Comparison of ENCODE assay signal across 17 cellular contexts in genomic region chr9:127104465-127105311, GRCh38. TPM values are rescaled to one million over a fixed set of nuclear protein-coding genes. Genes with fewer than 3 reads are reported as not detected.
DNase-seq lines count a peak whose midpoint lies in the region; ATAC-seq, FAIRE-seq and TF ChIP-seq lines count a peak whose summit lies in the region.
"Had no signal": no experiment of that assay in that cellular context is flagged by ENCODE, and none has a peak within 500 bp of the region (broad histone marks: within the 10 kb centered on the region; RNA-seq: fewer than 3 reads in every experiment).

No MANE protein-coding gene starts in this region.

- TF ChIP-seq POLR2A in K562 (conservative IDR thresholded peaks at IDR 0.05) (no peak), spleen (IDR thresholded peaks at IDR 0.05) (no peak), body of pancreas (IDR thresholded peaks at IDR 0.05) (no peak)

- H3K36me3 ChIP-seq in K562 (ENCODE audit: control insufficient read depth, insufficient read depth, low read length) (no peaks in the 10 kb centered on the region), left ventricle myocardium inferior (peaks cover 27% of the 10 kb centered on the region), spleen (peaks cover 0 to 64% (median 9%) of the 10 kb centered on the region in 6 donors), body of pancreas (replicated peaks in 1 of 2; ENCODE audit: insufficient read depth in 1 of 2, low read depth in 2 of 2) (no peaks in the 10 kb centered on the region)

- ATAC-seq in K562 (no peak), body of pancreas (no peak)
- ATAC-seq: activated CD8-positive, alpha-beta memory T cell treated with anti-CD3 and anti-CD28 coated beads, Interleukin-2, amount 10 ng/mL, durations not matched to agents 7 days and 5 days; gastroesophageal sphincter had no signal

- H3K79me2 ChIP-seq in K562 (ENCODE audit: control insufficient read depth, insufficient read depth, low read length): no peaks in the 10 kb centered on the region

- no peak overlapping the region for H3K9ac ChIP-seq in K562 (ENCODE audit: insufficient read depth in 1 of 2, low read depth in 2 of 2, low read length in 2 of 2)

- H2AFZ ChIP-seq in K562 (ENCODE audit: low read depth, low read length): no peak overlapping the region

- no peaks in the 10 kb centered on the region for H4K20me1 ChIP-seq in K562 (replicated peaks; ENCODE audit: control insufficient read depth, insufficient read depth, low read length)

- H3K4me1 ChIP-seq in K562 (replicated peaks in 1 of 2; ENCODE audit: control insufficient read depth in 2 of 2, insufficient read depth in 2 of 2, low read length in 2 of 2) (no peaks in the 10 kb centered on the region; a peak in 1 of 5 replicates), left ventricle myocardium inferior (peaks cover 96% of the 10 kb centered on the region), spleen (peaks cover 0 to 40% (median 15%) of the 10 kb centered on the region in 6 donors), body of pancreas (no peaks in the 10 kb centered on the region)

- H3K27me3 ChIP-seq in K562 (ENCODE audit: control insufficient read depth in 2 of 2, insufficient read depth in 2 of 2, low read length in 2 of 2) (peaks cover 16 to 33% of the 10 kb centered on the region in 2 experiments; a peak in 4 of 5 replicates), left ventricle myocardium inferior (ENCODE audit: low read depth) (no peaks in the 10 kb centered on the region), spleen (replicated peaks in 1 of 7) (no peaks in the 10 kb centered on the region), body of pancreas (no peaks in the 10 kb centered on the region)
- H3K27me3 ChIP-seq: gastroesophageal sphincter, tibial artery had no signal

- in situ Hi-C loops in K562 (cut with MboI): no loop called here

- intact Hi-C loops in K562 (cut with micrococcal nuclease) (no loop called here), left ventricle myocardium inferior (cut with micrococcal nuclease) (no loop called here), spleen (cut with DNase I; ENCODE audit: low total_unique reads) (no loop called here), body of pancreas (cut with DNase I) (no loop called here)

- no peak for TF ChIP-seq RAD21 in K562 (CRISPR knock-in tag; conservative IDR thresholded peaks at IDR 0.05 in 1 of 2, IDR thresholded peaks at IDR 0.05 in 1 of 2)

- no peak for FAIRE-seq in K562 (lab: Jason Lieb, UNC)
- FAIRE-seq: G401.6 had no signal

- TF ChIP-seq EP300 in K562 (IDR thresholded peaks at IDR 0.05; ENCODE audit: low read length): no peak

- H3K9me1 ChIP-seq in K562 (ENCODE audit: control insufficient read depth, insufficient read depth, low read length): no peaks in the 10 kb centered on the region

- H3K9me3 ChIP-seq in K562 (replicated peaks; ENCODE audit: control insufficient read depth, insufficient read depth, low read depth, low read length): no peaks in the 10 kb centered on the region
- no peaks in the 10 kb centered on the region for H3K9me3 ChIP-seq in left ventricle myocardium inferior (replicated peaks)
- no peaks in the 10 kb centered on the region for H3K9me3 ChIP-seq in spleen
- H3K9me3 ChIP-seq in body of pancreas: no peaks in the 10 kb centered on the region
- H3K9me3 ChIP-seq: gastroesophageal sphincter, tibial artery had no signal

- H3K27ac ChIP-seq in K562 (ENCODE audit: extremely low read depth, low read depth, low read length): no peak overlapping the region
- peak overlapping the region; percentile 87 for H3K27ac ChIP-seq in left ventricle myocardium inferior (replicated peaks)
- peak overlapping the region in 7 of 8 donors; percentile 31 to 77 (median 66) for H3K27ac ChIP-seq in spleen
- no peak overlapping the region for H3K27ac ChIP-seq in body of pancreas
- H3K27ac ChIP-seq: tibial artery had no signal

- no peak overlapping the region for H3K4me3 ChIP-seq in K562
- H3K4me3 ChIP-seq in left ventricle myocardium inferior: no peak overlapping the region
- no peak overlapping the region for H3K4me3 ChIP-seq in spleen
- H3K4me3 ChIP-seq in body of pancreas: no peak overlapping the region
- H3K4me3 ChIP-seq: gastroesophageal sphincter, tibial artery had no signal

- CTCF ChIA-PET in K562 (lab: Yijun Ruan, JAX; ENCODE audit: low intra/inter-chr PET ratio): no interaction called here

- BruUV-seq in K562 (replicated peaks; lab: Mats Ljungman, UMichigan): no TSS peak

- DNase-seq in NCI-H1694 (lab: John Stamatoyannopoulos, UW) (peak; percentile 84), K562 (ENCODE audit: extremely low read depth in 1 of 4, low spot score in 3 of 4) (no peak), left ventricle myocardium inferior (peak; percentile 72), spleen (no peak), NCI-H1930 (lab: John Stamatoyannopoulos, UW) (no peak), body of pancreas (no peak), 8988T (no peak)
- DNase-seq: activated B cell treated with CpG ODN at 0.5 μM for 24 hours; activated CD8-positive, alpha-beta memory T cell treated with anti-CD3 and anti-CD28 coated beads, Interleukin-2, amount 10 ng/mL, durations not matched to agents 7 days and 5 days; CD4-positive, alpha-beta memory T cell; effector memory CD4-positive, alpha-beta T cell; MM.1S; stimulated activated CD4-positive, alpha-beta T cell treated with anti-CD3 and anti-CD28 coated beads, Interleukin-1b, Interleukin-23, amount 100 ng/mL, for 48 hours; SW 1271; tibial artery had no signal

- WGBS in K562 (ENCODE audit: insufficient coverage, low coverage, missing lambda C conversion rate): 5% methylated on average over 7 of the region's 7 CpGs
- WGBS in spleen, 5 donors: 89 to 94% (median 90%) methylated on average over 7 of the region's 7 CpGs
- 94 to 96% methylated on average over 7 of the region's 7 CpGs for WGBS in body of pancreas, 2 donors

- POLR2A ChIA-PET in K562 (lab: Yijun Ruan, JAX): interaction anchor here (1.2 kb wide), 1 partner anchor 26 kb away, joined by 4 read pairs; no protein-coding TSS in a partner anchor

- no peak overlapping the region for H3K4me2 ChIP-seq in K562 (ENCODE audit: insufficient read depth, low read length)

- TF ChIP-seq CTCF in K562 (IDR thresholded peaks at IDR 0.05 in 2 of 3, conservative IDR thresholded peaks at IDR 0.05 in 1 of 3; ENCODE audit: insufficient read depth in 2 of 3, low read depth in 1 of 3, low read length in 3 of 3): no peak
- no peak for TF ChIP-seq CTCF in left ventricle myocardium inferior (IDR thresholded peaks at IDR 0.05; ENCODE audit: borderline replicate concordance)
- no peak for TF ChIP-seq CTCF in spleen (IDR thresholded peaks at IDR 0.05 in 8 of 11, conservative IDR thresholded peaks at IDR 0.05 in 3 of 11)
- TF ChIP-seq CTCF in body of pancreas (IDR thresholded peaks at IDR 0.05): no peak

TF ChIP-seq in K562, 482 proteins besides CTCF, POLR2A, EP300 and RAD21 (continues in another document):
- TF ChIP-seq STAT6 (CRISPR knock-in tag; IDR thresholded peaks at IDR 0.05) (no peak), CEBPB (tag; IDR thresholded peaks at IDR 0.05) (peak; percentile 73), FOXK1 (CRISPR knock-in tag; IDR thresholded peaks at IDR 0.05; ENCODE audit: borderline replicate concordance) (no peak), TAL1 (IDR thresholded peaks at IDR 0.05) (peak; percentile 28; the same call in 1 of the 2 replicates), ZKSCAN1 (IDR thresholded peaks at IDR 0.05; ENCODE audit: low read depth, low read length) (no peak), ZNF121 (CRISPR knock-in tag; conservative IDR thresholded peaks at IDR 0.05) (no peak)

RNA-seq across cellular contexts. Expression of gene ANGPTL2, which starts 17.7 kb away (rescaled TPM):
- total RNA-seq in K562 (2011; cell fraction: chromatin; rRNA removed; ENCODE audit: low replicate concordance): not detected in 2 replicates
- not detected in 2 replicates for total RNA-seq in K562 (2011; cell fraction: nucleolus; rRNA removed)
- not detected in 2 replicates for total RNA-seq in K562 (2011; cell fraction: nucleoplasm; rRNA removed)
- total RNA-seq in K562 (2014; rRNA removed) (not detected in 2 replicates), K562 (2014; rRNA removed; fragmentation: Illumina TruSeq; extraction: Trizol) (not detected in 2 replicates), K562 (2015; rRNA removed; fragmentation: Illumina TruSeq; extraction: Trizol) (not detected in 2 replicates), K562 (2021) (not detected in 2 replicates), left ventricle myocardium inferior (35.7 TPM), spleen (100 to 1,000 TPM in 1 of 7 donors, 10 to 100 TPM in 6; 45.4 to 103 (median 66.2) TPM), body of pancreas (1 to 10 TPM; 3.1 to 7.6 TPM)
- polyA plus RNA-seq in K562 (2011; rRNA removed) (not detected in 2 replicates), K562 (2014; fragmentation: Illumina TruSeq; extraction: Trizol) (not detected in 2 replicates), K562 (2014; fragmentation: Nextera tagmentation; extraction: Ambion mirVana) (not detected), K562 (2014; rRNA removed) (not detected in 2 replicates), spleen (10 to 100 TPM in 2 of 3 donors, 1 to 10 TPM in 1; 6.6 to 11.8 (median 11.8) TPM)
- 0.01 TPM in 1 of 2 replicates, not detected in the other for polyA plus RNA-seq in K562 (2011; cell fraction: cytosol; rRNA removed)
- not detected in 2 replicates for polyA plus RNA-seq in K562 (2011; cell fraction: nucleus; rRNA removed)
- 0.03 TPM in 1 of 2 replicates, not detected in the other for polyA plus RNA-seq in K562 (2012)
- polyA minus RNA-seq in K562 (2011; rRNA and poly(A)+ RNA removed): not detected in 2 replicates
- polyA minus RNA-seq in K562 (2011; cell fraction: cytosol; rRNA and poly(A)+ RNA removed): not detected in 2 replicates
- not detected in 2 replicates for polyA minus RNA-seq in K562 (2011; cell fraction: nucleus; rRNA and poly(A)+ RNA removed)
- total RNA-seq: activated B cell treated with CpG ODN at 0.5 μM for 24 hours; activated CD8-positive, alpha-beta memory T cell treated with anti-CD3 and anti-CD28 coated beads, Interleukin-2, amount 10 ng/mL, durations not matched to agents 7 days and 5 days; CD4-positive, alpha-beta memory T cell had no signal
- polyA plus RNA-seq: CD4-positive, alpha-beta memory T cell had no signal

Comparison
In these comparisons a context has a peak if more than half of its experiments do, and no peak if none do; other contexts are left out.
1. DNase-seq: peak in NCI-H1694 (single experiment) and left ventricle myocardium inferior (single experiment); none in K562 (0 of 4), spleen (single experiment), NCI-H1930 (0 of 2), body of pancreas (0 of 4) and 8988T (single experiment).
2. H3K27ac ChIP-seq: peak in left ventricle myocardium inferior (single experiment) and spleen (7 of 8); none in K562 (single experiment) and body of pancreas (0 of 4).